ENCODE assay signal across 13 cellular contexts in the genomic region with DNA sequence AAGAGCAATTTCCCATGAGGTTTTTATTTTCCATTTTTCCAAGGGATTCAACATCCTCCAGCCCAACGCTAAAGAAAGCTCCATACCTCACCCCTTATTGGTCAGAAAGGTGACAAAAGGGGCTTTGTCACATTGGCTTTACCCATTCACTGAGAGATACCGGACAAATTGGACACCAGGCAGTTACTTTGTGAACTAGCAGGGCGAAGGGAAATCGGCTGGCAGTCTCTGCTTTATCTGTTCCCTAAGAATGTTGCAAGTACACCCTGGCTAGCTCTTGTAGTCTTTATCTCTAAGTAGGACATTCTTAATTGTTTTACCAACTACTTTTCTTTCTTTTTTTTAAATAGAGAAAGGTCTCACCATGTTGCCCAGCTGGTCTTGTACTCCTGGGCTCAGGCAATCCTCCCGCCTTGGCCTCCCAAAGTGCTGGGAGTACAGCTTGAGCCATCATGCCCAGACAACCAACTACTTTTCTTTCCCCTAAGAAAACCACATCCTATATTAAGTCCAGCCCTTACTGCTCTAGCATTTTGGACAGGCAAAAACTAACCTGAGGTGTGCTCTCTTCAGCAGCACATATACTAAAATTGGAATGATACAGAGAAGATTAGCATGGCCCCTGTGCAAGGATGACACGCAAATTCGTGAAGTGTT.
"Had no signal": no experiment of that assay in that cellular context is flagged by ENCODE, and none has a peak within 500 bp of the region (broad histone marks: within the 10 kb centered on the region; RNA-seq: fewer than 3 reads in every experiment).

No MANE protein-coding gene starts in this region.

- DNase-seq: activated CD4-positive, alpha-beta memory T cell treated with anti-CD3 and anti-CD28 coated beads, Interleukin-2, amount 10 ng/mL, durations not matched to agents 7 days and 5 days; activated naive CD4-positive, alpha-beta T cell; aorta; kidney; right cardiac atrium; stimulated activated CD4-positive, alpha-beta T cell treated with anti-CD3 and anti-CD28 coated beads, Interleukin-1b, Interleukin-23, amount 100 ng/mL, for 48 hours; T-helper 9 cell had no signal

- H3K4me3 ChIP-seq: gastroesophageal sphincter, hepatocyte, spleen had no signal

- ATAC-seq: gastroesophageal sphincter; right cardiac atrium; stimulated activated memory B cell treated with anti-CD40 and anti-IgM and Interleukin-4, amounts not matched to agents 10 μg/mL and 1 μg/mL and 100 μg/mL, for 72 hours had no signal

- H3K4me3 Mint-ChIP-seq: activated CD4-positive, alpha-beta memory T cell treated with anti-CD3 and anti-CD28 coated beads, Interleukin-2, amount 10 ng/mL, durations not matched to agents 7 days and 5 days; neural crest cell; stimulated activated memory B cell treated with anti-CD40 and anti-IgM and Interleukin-4, amounts not matched to agents 10 μg/mL and 1 μg/mL and 100 μg/mL, for 72 hours had no signal

- H3K9me3 Mint-ChIP-seq: activated CD4-positive, alpha-beta memory T cell treated with anti-CD3 and anti-CD28 coated beads, Interleukin-2, amount 10 ng/mL, durations not matched to agents 7 days and 5 days; neural crest cell; stimulated activated memory B cell treated with anti-CD40 and anti-IgM and Interleukin-4, amounts not matched to agents 10 μg/mL and 1 μg/mL and 100 μg/mL, for 72 hours had no signal

- H3K4me2 ChIP-seq: hepatocyte had no signal

- H2AFZ ChIP-seq: hepatocyte had no signal

- H3K4me1 Mint-ChIP-seq: stimulated activated memory B cell treated with anti-CD40 and anti-IgM and Interleukin-4, amounts not matched to agents 10 μg/mL and 1 μg/mL and 100 μg/mL, for 72 hours had no signal

- H3K27me3 Mint-ChIP-seq: activated CD4-positive, alpha-beta memory T cell treated with anti-CD3 and anti-CD28 coated beads, Interleukin-2, amount 10 ng/mL, durations not matched to agents 7 days and 5 days; stimulated activated memory B cell treated with anti-CD40 and anti-IgM and Interleukin-4, amounts not matched to agents 10 μg/mL and 1 μg/mL and 100 μg/mL, for 72 hours had no signal

- H3K27me3 ChIP-seq: gastroesophageal sphincter, hepatocyte, spleen had no signal

- H3K27ac ChIP-seq: gastroesophageal sphincter, hepatocyte, spleen, VCaP had no signal

- H3K27ac Mint-ChIP-seq: activated CD4-positive, alpha-beta memory T cell treated with anti-CD3 and anti-CD28 coated beads, Interleukin-2, amount 10 ng/mL, durations not matched to agents 7 days and 5 days; stimulated activated memory B cell treated with anti-CD40 and anti-IgM and Interleukin-4, amounts not matched to agents 10 μg/mL and 1 μg/mL and 100 μg/mL, for 72 hours had no signal

- H3K9me3 ChIP-seq: gastroesophageal sphincter, spleen had no signal
